15 cellular contexts compared by ENCODE assay signal in genomic region chr1:72432645-72433267, GRCh38.
A peak's percentile ranks its signal among the peaks of the same experiment; 100 is the strongest.
DNase-seq lines count a peak whose midpoint lies in the region; ATAC-seq and TF ChIP-seq lines count a peak whose summit lies in the region.
"Had no signal": no experiment of that assay in that cellular context is flagged by ENCODE, and none has a peak within 500 bp of the region (broad histone marks: within the 10 kb centered on the region; RNA-seq: fewer than 3 reads in every experiment).

No MANE protein-coding gene starts in this region.

- H3K9me3 ChIP-seq in endodermal cell (ENCODE audit: control insufficient read depth, low read length) = no peaks in the 10 kb centered on the region

- no peaks in the 10 kb centered on the region for H3K36me3 ChIP-seq in brain microvascular endothelial cell (replicated peaks)
- no peaks in the 10 kb centered on the region for H3K36me3 ChIP-seq in endodermal cell (ENCODE audit: control insufficient read depth, insufficient read depth, low read length)

- no peaks in the 10 kb centered on the region for H3K27me3 Mint-ChIP-seq in stimulated activated memory B cell treated with anti-CD40 and anti-IgM and Interleukin-4, amounts not matched to agents 10 μg/mL and 1 μg/mL and 100 μg/mL, for 72 hours
- H3K27me3 Mint-ChIP-seq in endodermal cell (ENCODE audit: insufficient read depth) = no peaks in the 10 kb centered on the region
- H3K27me3 Mint-ChIP-seq: B cell, naive B cell had no signal

- no peak overlapping the region for H3K9ac ChIP-seq in endodermal cell (ENCODE audit: extremely low read depth, low read length, poor library complexity, severe bottlenecking)

- no peaks in the 10 kb centered on the region for H3K4me1 Mint-ChIP-seq in stimulated activated memory B cell treated with anti-CD40 and anti-IgM and Interleukin-4, amounts not matched to agents 10 μg/mL and 1 μg/mL and 100 μg/mL, for 72 hours
- H3K4me1 Mint-ChIP-seq in endodermal cell = no peaks in the 10 kb centered on the region
- H3K4me1 Mint-ChIP-seq: B cell, naive B cell had no signal

- ATAC-seq in GM19463 (IDR thresholded peaks at IDR 0.05; ENCODE audit: unreplicated experiment) (peak; percentile 31), HG02852 (IDR thresholded peaks at IDR 0.05; ENCODE audit: unreplicated experiment) (peak; percentile 43)
- ATAC-seq in stimulated activated memory B cell treated with anti-CD40 and anti-IgM and Interleukin-4, amounts not matched to agents 10 μg/mL and 1 μg/mL and 100 μg/mL, for 72 hours = peak; percentile 8
- ATAC-seq: HCT116 had no signal

- H3K27me3 ChIP-seq in brain microvascular endothelial cell (replicated peaks) = no peaks in the 10 kb centered on the region
- H3K27me3 ChIP-seq in endodermal cell (ENCODE audit: control insufficient read depth, insufficient read depth, low read length, poor library complexity, severe bottlenecking) = no peaks in the 10 kb centered on the region

- H3K4me3 Mint-ChIP-seq in stimulated activated memory B cell treated with anti-CD40 and anti-IgM and Interleukin-4, amounts not matched to agents 10 μg/mL and 1 μg/mL and 100 μg/mL, for 72 hours = no peak overlapping the region
- no peak overlapping the region for H3K4me3 Mint-ChIP-seq in endodermal cell
- H3K4me3 Mint-ChIP-seq: B cell, naive B cell had no signal

- in situ Hi-C loops in brain microvascular endothelial cell (cut with HindIII; ENCODE audit: low pct_ligation_motif_present, low sequenced_read_pairs) = no loop called here

- H3K4me3 ChIP-seq in brain microvascular endothelial cell (ENCODE audit: low read depth, low read length) (no peak overlapping the region), foreskin fibroblast (ENCODE audit: low read depth in 1 of 2, low read length in 2 of 2) (no peak overlapping the region), endodermal cell (ENCODE audit: low read length) (no peak overlapping the region)
- H3K4me3 ChIP-seq: skin epidermis had no signal

- H3K4me1 ChIP-seq in endodermal cell (ENCODE audit: control insufficient read depth, insufficient read depth, low read length) = no peaks in the 10 kb centered on the region

- no peak for TF ChIP-seq CTCF in brain microvascular endothelial cell (IDR thresholded peaks at IDR 0.05; ENCODE audit: low read depth, low read length, missing control alignments)
- TF ChIP-seq CTCF in foreskin fibroblast (IDR thresholded peaks at IDR 0.05; ENCODE audit: low read depth, low read length) = no peak
- TF ChIP-seq CTCF in endodermal cell (conservative IDR thresholded peaks at IDR 0.05) = no peak

- H3K27ac ChIP-seq in brain microvascular endothelial cell = no peak overlapping the region
- no peak overlapping the region for H3K27ac ChIP-seq in endodermal cell (ENCODE audit: low read depth, low read length)
- H3K27ac ChIP-seq: skin epidermis had no signal

- DNase-seq in MV-4-11 (lab: John Stamatoyannopoulos, UW) (peak; percentile 28), brain microvascular endothelial cell (no peak), foreskin fibroblast (no peak), endodermal cell (no peak)
- DNase-seq: activated effector memory CD4-positive, alpha-beta T cell treated with anti-CD3 and anti-CD28 coated beads, Interleukin-2, amount 50 U/mL, for 16 hours; aorta; naive B cell; NCI-H524 treated with DMSO at 0.1 percent for 48 hours; T-helper 9 cell had no signal

- H3K36me3 Mint-ChIP-seq in stimulated activated memory B cell treated with anti-CD40 and anti-IgM and Interleukin-4, amounts not matched to agents 10 μg/mL and 1 μg/mL and 100 μg/mL, for 72 hours = no peaks in the 10 kb centered on the region
- no peaks in the 10 kb centered on the region for H3K36me3 Mint-ChIP-seq in endodermal cell (ENCODE audit: low read depth)
- H3K36me3 Mint-ChIP-seq: naive B cell had no signal

- H3K9me3 Mint-ChIP-seq in stimulated activated memory B cell treated with anti-CD40 and anti-IgM and Interleukin-4, amounts not matched to agents 10 μg/mL and 1 μg/mL and 100 μg/mL, for 72 hours = peaks cover 2% of the 10 kb centered on the region
- H3K9me3 Mint-ChIP-seq in endodermal cell = peaks cover 2% of the 10 kb centered on the region

- 84% methylated on average over 5 of the region's 5 CpGs for WGBS in endodermal cell (ENCODE audit: insufficient coverage in 1 of 2, insufficient read length in 1 of 2), 2 experiments

- no peak overlapping the region for H3K27ac Mint-ChIP-seq in stimulated activated memory B cell treated with anti-CD40 and anti-IgM and Interleukin-4, amounts not matched to agents 10 μg/mL and 1 μg/mL and 100 μg/mL, for 72 hours
- no peak overlapping the region for H3K27ac Mint-ChIP-seq in endodermal cell
- H3K27ac Mint-ChIP-seq: B cell had no signal
